1 cellular context compared by ENCODE assay signal in genomic region chr14:64707661-64708060, GRCh38.
TF ChIP-seq lines count a peak whose summit lies in the region.

No MANE protein-coding gene starts in this region.

TF ChIP-seq in WTC11, 78 proteins besides CTCF, POLR2A, EP300 and RAD21 (continued from another document):
- TF ChIP-seq ZNF138 (CRISPR knock-in tag; conservative IDR thresholded peaks at IDR 0.05) (no peak), ZNF219 (CRISPR knock-in tag; IDR thresholded peaks at IDR 0.05; ENCODE audit: borderline replicate concordance) (no peak), FOXJ3 (CRISPR knock-in tag; IDR thresholded peaks at IDR 0.05; ENCODE audit: borderline replicate concordance) (no peak), ETV6 (CRISPR knock-in tag; IDR thresholded peaks at IDR 0.05) (no peak), ATF3 (CRISPR knock-in tag; conservative IDR thresholded peaks at IDR 0.05) (no peak), SOX15 (CRISPR knock-in tag; IDR thresholded peaks at IDR 0.05) (no peak), E2F5 (CRISPR knock-in tag; IDR thresholded peaks at IDR 0.05) (no peak), RORB (CRISPR knock-in tag; IDR thresholded peaks at IDR 0.05) (no peak), GTF2I (CRISPR knock-in tag; conservative IDR thresholded peaks at IDR 0.05) (no peak)
- TF ChIP-seq, protein P1, sequence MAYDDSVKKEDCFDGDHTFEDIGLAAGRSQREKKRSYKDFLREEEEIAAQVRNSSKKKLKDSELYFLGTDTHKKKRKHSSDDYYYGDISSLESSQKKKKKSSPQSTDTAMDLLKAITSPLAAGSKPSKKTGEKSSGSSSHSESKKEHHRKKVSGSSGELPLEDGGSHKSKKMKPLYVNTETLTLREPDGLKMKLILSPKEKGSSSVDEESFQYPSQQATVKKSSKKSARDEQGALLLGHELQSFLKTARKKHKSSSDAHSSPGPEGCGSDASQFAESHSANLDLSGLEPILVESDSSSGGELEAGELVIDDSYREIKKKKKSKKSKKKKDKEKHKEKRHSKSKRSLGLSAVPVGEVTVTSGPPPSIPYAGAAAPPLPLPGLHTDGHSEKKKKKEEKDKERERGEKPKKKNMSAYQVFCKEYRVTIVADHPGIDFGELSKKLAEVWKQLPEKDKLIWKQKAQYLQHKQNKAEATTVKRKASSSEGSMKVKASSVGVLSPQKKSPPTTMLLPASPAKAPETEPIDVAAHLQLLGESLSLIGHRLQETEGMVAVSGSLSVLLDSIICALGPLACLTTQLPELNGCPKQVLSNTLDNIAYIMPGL (CRISPR knock-in tag; IDR thresholded peaks at IDR 0.05) = no peak
